In genomic region chr11:64251986-64252837, GRCh38 we compare ENCODE assay signal across 1 cellular context.
TF ChIP-seq lines count a peak whose summit lies in the region.

No MANE protein-coding gene starts in this region.

TF ChIP-seq in HepG2, 621 proteins besides CTCF, POLR2A, EP300 and RAD21 (continued from another document and continues in another):
- TF ChIP-seq GMEB1 (CRISPR knock-in tag; IDR thresholded peaks at IDR 0.05; ENCODE audit: borderline replicate concordance) (no peak), NR2F6 (IDR thresholded peaks at IDR 0.05) (no peak), NR2F6 (CRISPR knock-in tag; IDR thresholded peaks at IDR 0.05) (no peak), KDM1A (CRISPR knock-in tag; IDR thresholded peaks at IDR 0.05) (no peak), ZNF720 (CRISPR knock-in tag; IDR thresholded peaks at IDR 0.05) (no peak), PRDM10 (CRISPR knock-in tag; IDR thresholded peaks at IDR 0.05; ENCODE audit: low read depth) (no peak), SP140L (CRISPR knock-in tag; IDR thresholded peaks at IDR 0.05; ENCODE audit: borderline replicate concordance) (no peak), RERE (CRISPR knock-in tag; IDR thresholded peaks at IDR 0.05; ENCODE audit: low read depth) (no peak), ZNF841 (CRISPR knock-in tag; IDR thresholded peaks at IDR 0.05; ENCODE audit: borderline replicate concordance) (no peak), KLF12 (CRISPR knock-in tag; IDR thresholded peaks at IDR 0.05; ENCODE audit: borderline replicate concordance) (no peak), FOXK1 (CRISPR knock-in tag; IDR thresholded peaks at IDR 0.05; ENCODE audit: borderline replicate concordance, low read depth) (no peak), PTBP1 (IDR thresholded peaks at IDR 0.05; ENCODE audit: low read depth, low read length, poor library complexity, severe bottlenecking) (no peak), ZNF451 (CRISPR knock-in tag; IDR thresholded peaks at IDR 0.05) (no peak), POLR2G (IDR thresholded peaks at IDR 0.05; ENCODE audit: low read depth, low read length) (no peak), REPIN1 (CRISPR knock-in tag; IDR thresholded peaks at IDR 0.05; ENCODE audit: borderline replicate concordance, low read depth) (no peak), CENPBD1 (CRISPR knock-in tag; IDR thresholded peaks at IDR 0.05; ENCODE audit: borderline replicate concordance, low read depth) (no peak), ZNF468 (CRISPR knock-in tag; IDR thresholded peaks at IDR 0.05) (no peak), ARID5B (CRISPR knock-in tag; IDR thresholded peaks at IDR 0.05) (no peak), SRF (IDR thresholded peaks at IDR 0.05; ENCODE audit: low read depth, low read length) (0 out of 2 replicates have a peak, but pooled peaks have one; percentile 17), CEBPZ (IDR thresholded peaks at IDR 0.05; ENCODE audit: low read length) (no peak), ZNF367 (CRISPR knock-in tag; IDR thresholded peaks at IDR 0.05; ENCODE audit: borderline replicate concordance) (no peak), HNRNPL (IDR thresholded peaks at IDR 0.05; ENCODE audit: low read depth, low read length) (0 out of 2 replicates have a peak, but pooled peaks have one; percentile 55), ZBTB25 (CRISPR knock-in tag; IDR thresholded peaks at IDR 0.05) (no peak), ZNF609 (CRISPR knock-in tag; IDR thresholded peaks at IDR 0.05; ENCODE audit: borderline replicate concordance) (no peak)
